16 cellular contexts compared by ENCODE assay signal in the genomic region with DNA sequence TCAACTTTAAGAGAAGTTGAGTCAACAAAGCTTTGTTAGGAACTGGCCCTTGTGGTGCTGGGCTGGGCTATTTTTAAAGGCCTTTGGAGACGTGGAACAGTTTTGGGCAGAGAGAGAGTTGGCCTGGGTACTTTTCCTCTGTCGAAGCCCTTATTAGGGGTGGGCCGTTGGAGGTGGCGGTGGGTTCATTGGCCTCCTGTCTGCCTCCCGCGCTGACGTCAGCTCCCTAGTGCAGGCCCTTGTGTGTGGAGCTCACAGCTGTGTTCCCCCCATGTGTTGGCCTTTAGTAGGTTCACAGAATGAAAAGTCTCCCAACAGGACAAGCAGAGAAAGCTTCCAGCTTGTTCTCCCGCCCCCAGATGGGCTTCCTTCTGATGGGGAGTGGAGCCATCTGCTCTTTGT. TPM values are rescaled to one million over a fixed set of nuclear protein-coding genes. Genes with fewer than 3 reads are reported as not detected.
A peak's percentile ranks its signal among the peaks of the same experiment; 100 is the strongest.
DNase-seq lines count a peak whose midpoint lies in the region; ATAC-seq and TF ChIP-seq lines count a peak whose summit lies in the region.
"Had no signal": no experiment of that assay in that cellular context is flagged by ENCODE, and none has a peak within 500 bp of the region (broad histone marks: within the 10 kb centered on the region; RNA-seq: fewer than 3 reads in every experiment).

No MANE protein-coding gene starts in this region.

- peaks cover 4% of the 10 kb centered on the region for H3K4me1 ChIP-seq in cardiac muscle cell (ENCODE audit: low read depth)
- H3K4me1 ChIP-seq in uterus = no peaks in the 10 kb centered on the region
- H3K4me1 ChIP-seq: breast epithelium had no signal

- H3K36me3 Mint-ChIP-seq in nephron (ENCODE audit: low read depth) = peaks cover 3% of the 10 kb centered on the region

- ATAC-seq in Right ventricle myocardium superior (ENCODE audit: poor library complexity) (no peak), HG03521 (IDR thresholded peaks at IDR 0.05; ENCODE audit: unreplicated experiment) (no peak)
- ATAC-seq: mucosa of descending colon; stimulated activated naive CD8-positive, alpha-beta T cell treated with anti-CD3 and anti-CD28 coated beads, Interleukin-15, amount 100 ng/mL, for 72 hours had no signal

- H3K27ac ChIP-seq in cardiac muscle cell = peak overlapping the region; percentile 72
- peak overlapping the region; percentile 63 for H3K27ac ChIP-seq in cingulate gyrus (ENCODE audit: low read depth, low read length)
- H3K27ac ChIP-seq in uterus = peak overlapping the region; percentile 81 to 86
- H3K27ac ChIP-seq: breast epithelium had no signal

- peak overlapping the region; percentile 88 to 95 (median 94) for H3K4me3 Mint-ChIP-seq in nephron

- TF ChIP-seq POLR2A in uterus (IDR thresholded peaks at IDR 0.05) = peak; percentile 23 to 54

- H3K9me3 ChIP-seq in cardiac muscle cell (ENCODE audit: low read depth) = no peaks in the 10 kb centered on the region
- no peaks in the 10 kb centered on the region for H3K9me3 ChIP-seq in uterus
- H3K9me3 ChIP-seq: breast epithelium, mucosa of descending colon had no signal

- DNase-seq in cardiac muscle cell (ENCODE audit: low read depth in 1 of 2, low spot score in 1 of 2) = peak in 1 of 2 donors; percentile 48
- DNase-seq in Right ventricle myocardium superior = no peak
- peak; percentile 68 to 83 for DNase-seq in uterus
- DNase-seq in activated CD4-positive, CD25-positive, alpha-beta regulatory T cell treated with anti-CD3 and anti-CD28 coated beads, Interleukin-2, amount 50 U/mL, for 72 hours = no peak
- no peak for DNase-seq in SHP77 (lab: John Stamatoyannopoulos, UW)
- DNase-seq: activated CD4-positive, alpha-beta T cell treated with anti-CD3 and anti-CD28 coated beads, Interleukin-2, amount 50 U/mL, for 1 hour; activated effector memory CD4-positive, alpha-beta T cell treated with anti-CD3 and anti-CD28 coated beads, Interleukin-2, amount 50 U/mL, for 16 hours; NCI-H2081 treated with DMSO at 0.1 percent for 48 hours; NCI-H82; RPMI8226; stimulated activated naive CD8-positive, alpha-beta T cell treated with anti-CD3 and anti-CD28 coated beads, Interleukin-15, amount 100 ng/mL, for 72 hours had no signal

- TF ChIP-seq CTCF in cardiac muscle cell (IDR thresholded peaks at IDR 0.05; ENCODE audit: low read depth, low read length) = no peak
- TF ChIP-seq CTCF in nephron (IDR thresholded peaks at IDR 0.05; ENCODE audit: unreplicated experiment in 3 of 3) = no peak
- no peak for TF ChIP-seq CTCF in uterus (IDR thresholded peaks at IDR 0.05)

- H3K9me3 Mint-ChIP-seq in nephron = no peaks in the 10 kb centered on the region
- H3K9me3 Mint-ChIP-seq: stimulated activated naive CD8-positive, alpha-beta T cell treated with anti-CD3 and anti-CD28 coated beads, Interleukin-15, amount 100 ng/mL, for 72 hours had no signal

- no peaks in the 10 kb centered on the region for H3K27me3 ChIP-seq in cardiac muscle cell
- no peaks in the 10 kb centered on the region for H3K27me3 ChIP-seq in uterus
- H3K27me3 ChIP-seq: breast epithelium had no signal

- peaks cover 45% of the 10 kb centered on the region for H3K4me1 Mint-ChIP-seq in nephron

- H3K27ac Mint-ChIP-seq in nephron = peak overlapping the region; percentile 50 to 75 (median 75)
- H3K27ac Mint-ChIP-seq: stimulated activated naive CD8-positive, alpha-beta T cell treated with anti-CD3 and anti-CD28 coated beads, Interleukin-15, amount 100 ng/mL, for 72 hours had no signal

- H3K36me3 ChIP-seq in cardiac muscle cell (no peaks in the 10 kb centered on the region), uterus (no peaks in the 10 kb centered on the region)
- H3K36me3 ChIP-seq: breast epithelium had no signal

- intact Hi-C loops in Right ventricle myocardium superior (cut with DNase I) (no loop called here), uterus (cut with DNase I; ENCODE audit: low total_unique reads) (no loop called here)

- H3K4me3 ChIP-seq in cardiac muscle cell = no peak overlapping the region
- H3K4me3 ChIP-seq in uterus = no peak overlapping the region
- H3K4me3 ChIP-seq: breast epithelium, mucosa of descending colon had no signal

- H3K27me3 Mint-ChIP-seq in nephron (ENCODE audit: low read depth) = peaks cover 5% of the 10 kb centered on the region

RNA-seq across cellular contexts. Expression of a gene that starts 2.7 kb away (rescaled TPM):
- total RNA-seq in cardiac muscle cell (55.6 and 55.7 TPM in 2 replicates), Right ventricle myocardium superior (5.0 TPM), uterus (10 to 100 TPM in 3 of 4 donors, 1 to 10 TPM in 1; 4.1 to 99.3 (median 39.0) TPM)
- polyA plus RNA-seq in cardiac muscle cell = 48.3 and 55.4 TPM in 2 replicates

Comparison
In these comparisons a context has a peak if more than half of its experiments do, and no peak if none do; other contexts are left out.
1. DNase-seq: peak in uterus (2 of 2); none in Right ventricle myocardium superior (single experiment), activated CD4-positive, CD25-positive, alpha-beta regulatory T cell treated with anti-CD3 and anti-CD28 coated beads, Interleukin-2, amount 50 U/mL, for 72 hours (single experiment) and SHP77 (0 of 2).
2. Peak in every context shown above with its lines, with median percentiles within 50 percentile points of each other: H3K27ac ChIP-seq.